ENCODE assay signal across 10 cellular contexts in the genomic region with DNA sequence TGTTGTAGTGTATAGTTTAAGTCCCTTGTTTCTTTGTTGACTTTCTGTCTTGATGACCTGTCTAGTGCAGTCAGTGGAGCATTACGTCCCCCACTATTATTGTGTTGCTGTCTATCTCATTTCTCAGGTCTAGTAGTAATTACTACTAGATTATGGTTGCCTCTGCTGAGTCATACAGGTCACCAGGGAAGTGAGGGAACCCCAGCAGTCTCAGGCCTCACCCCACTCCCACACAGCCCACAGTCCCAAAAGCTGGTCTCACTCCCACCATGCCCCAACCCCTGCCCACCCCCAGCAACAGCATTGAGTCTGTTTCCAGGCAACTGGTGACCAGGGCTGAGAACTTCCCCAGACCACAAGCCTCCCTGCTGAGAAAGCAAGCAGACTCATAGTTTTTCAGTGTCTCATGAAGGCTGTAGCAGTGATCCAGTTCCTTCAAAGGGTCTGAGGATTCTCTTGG.
DNase-seq lines count a peak whose midpoint lies in the region; ATAC-seq, FAIRE-seq and TF ChIP-seq lines count a peak whose summit lies in the region.
"Had no signal": no experiment of that assay in that cellular context is flagged by ENCODE, and none has a peak within 500 bp of the region (broad histone marks: within the 10 kb centered on the region; RNA-seq: fewer than 3 reads in every experiment).

No MANE protein-coding gene starts in this region.

- TF ChIP-seq CTCF in vagina (IDR thresholded peaks at IDR 0.05) (no peak), spleen (IDR thresholded peaks at IDR 0.05 in 8 of 11, conservative IDR thresholded peaks at IDR 0.05 in 3 of 11) (no peak)

- H3K4me3 ChIP-seq in vagina (no peak overlapping the region), spleen (no peak overlapping the region)

- H3K27ac ChIP-seq in vagina (no peak overlapping the region), spleen (no peak overlapping the region)

- no peak for TF ChIP-seq POLR2A in vagina (IDR thresholded peaks at IDR 0.05)
- no peak for TF ChIP-seq POLR2A in spleen (IDR thresholded peaks at IDR 0.05)
- no peak for TF ChIP-seq POLR2A in GM12891 (IDR thresholded peaks at IDR 0.05; ENCODE audit: low read depth, low read length)

- H3K27me3 ChIP-seq in vagina: no peaks in the 10 kb centered on the region
- H3K27me3 ChIP-seq in spleen (replicated peaks in 1 of 7): no peaks in the 10 kb centered on the region

- H3K4me1 ChIP-seq in vagina (peaks cover 10% of the 10 kb centered on the region), spleen (peaks cover 0 to 3% (median 0%) of the 10 kb centered on the region in 6 donors)

- peak; percentile 2 for DNase-seq in MV-4-11 (lab: John Stamatoyannopoulos, UW)
- peak; percentile 46 for DNase-seq in myocyte (ENCODE audit: low read depth)
- no peak for DNase-seq in vagina (ENCODE audit: extremely low spot score in 2 of 2)
- no peak for DNase-seq in spleen
- DNase-seq in GM12891 (ENCODE audit: insufficient read length, low spot score): no peak
- DNase-seq in mucosa of gallbladder (ENCODE audit: low spot score): no peak
- DNase-seq: activated CD4-positive, alpha-beta T cell treated with anti-CD3 and anti-CD28 coated beads for 1 hour; foreskin melanocyte had no signal

- WGBS in spleen, 5 donors: 80 to 97% (median 90%) methylated on average over 1 of the region's 1 CpG

- FAIRE-seq in GM12891 (lab: Jason Lieb, UNC): no peak

- H3K9me3 ChIP-seq in vagina: no peaks in the 10 kb centered on the region
- H3K9me3 ChIP-seq in spleen: peaks cover 0 to 4% (median 0%) of the 10 kb centered on the region in 8 donors

- no peaks in the 10 kb centered on the region for H3K36me3 ChIP-seq in vagina
- H3K36me3 ChIP-seq in spleen: no peaks in the 10 kb centered on the region

- ATAC-seq in GM18861 (IDR thresholded peaks at IDR 0.05; ENCODE audit: unreplicated experiment) (peak; percentile 75), HG02678 (IDR thresholded peaks at IDR 0.05; ENCODE audit: unreplicated experiment) (peak; percentile 92)

- intact Hi-C loops in vagina (cut with DNase I): no loop called here
- intact Hi-C loops in spleen (cut with DNase I; ENCODE audit: low total_unique reads): no loop called here

TF ChIP-seq in GM12891, 5 proteins besides CTCF, POLR2A, EP300 and RAD21:
- TF ChIP-seq POU2F2 (IDR thresholded peaks at IDR 0.05; ENCODE audit: low read depth, low read length) (no peak), TAF1 (IDR thresholded peaks at IDR 0.05; ENCODE audit: low read depth, low read length) (no peak), POLR2AphosphoS5 (IDR thresholded peaks at IDR 0.05; ENCODE audit: low read depth, low read length) (no peak), PAX5 (IDR thresholded peaks at IDR 0.05; ENCODE audit: insufficient read depth, low read length, severe bottlenecking) (no peak), SPI1 (IDR thresholded peaks at IDR 0.05; ENCODE audit: low read depth, low read length) (no peak)

Comparison
In these comparisons a context has a peak if more than half of its experiments do, and no peak if none do; other contexts are left out.
1. DNase-seq: peak in MV-4-11 (single experiment) and myocyte (single experiment); none in vagina (0 of 2), spleen (single experiment), GM12891 (single experiment) and mucosa of gallbladder (single experiment).